In genomic region chr7:12407652-12408051, GRCh38 we compare ENCODE assay signal across 5 cellular contexts. TPM values are rescaled to one million over a fixed set of nuclear protein-coding genes. Genes with fewer than 3 reads are reported as not detected.
"Had no signal": no experiment of that assay in that cellular context is flagged by ENCODE, and none has a peak within 500 bp of the region (broad histone marks: within the 10 kb centered on the region; RNA-seq: fewer than 3 reads in every experiment).

No MANE protein-coding gene starts in this region.

RNA-seq across cellular contexts. Expression of gene VWDE, which starts 4.0 kb away (rescaled TPM):
- total RNA-seq: left ventricle myocardium inferior, left ventricle myocardium superior, lung microvascular endothelial cell, mesenteric fat pad, myocyte had no signal
